In the genomic region with DNA sequence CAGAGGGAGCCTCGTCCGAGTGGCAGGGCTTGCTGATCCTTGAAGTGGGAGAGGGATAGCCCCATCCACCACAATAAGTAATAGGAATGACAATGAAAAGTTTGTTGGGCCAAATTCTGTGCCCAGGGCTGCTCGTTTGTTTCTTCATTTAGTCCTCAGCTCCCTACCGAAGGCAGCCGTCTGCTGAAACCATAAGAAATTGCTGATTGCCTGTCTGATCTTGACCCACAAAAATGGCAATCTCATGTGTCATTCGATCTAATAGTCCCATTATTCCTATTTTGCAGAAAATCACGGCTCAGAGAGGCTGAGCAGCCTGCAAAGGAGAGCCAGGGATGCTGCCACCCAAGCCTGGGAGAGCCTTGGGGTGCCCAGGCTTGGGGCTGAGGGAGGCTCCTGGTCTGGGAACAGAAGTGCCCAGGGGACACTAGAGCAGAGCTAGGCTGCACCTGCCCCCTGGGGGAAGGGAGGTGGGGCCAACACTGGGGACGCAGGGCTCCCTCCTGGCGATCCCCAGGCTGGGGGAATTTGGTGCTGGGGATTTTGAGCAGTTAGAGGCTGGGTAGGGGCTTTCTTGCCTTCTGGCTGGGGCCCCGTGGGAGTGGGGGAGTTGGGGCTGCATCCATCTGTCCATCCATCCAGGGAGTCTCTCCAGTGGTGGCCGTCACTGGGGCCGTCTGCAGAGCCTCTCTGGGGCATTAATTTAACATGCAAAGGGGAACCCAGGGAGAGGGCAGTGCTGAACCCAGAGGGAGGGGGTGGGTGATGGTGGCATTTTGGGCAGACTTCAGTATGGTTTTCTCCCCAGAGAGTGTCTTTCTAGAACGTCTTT, we compare ENCODE assay signal across 10 cellular contexts. TPM values are rescaled to one million over a fixed set of nuclear protein-coding genes. Genes with fewer than 3 reads are reported as not detected.
DNase-seq lines count a peak whose midpoint lies in the region; ATAC-seq and TF ChIP-seq lines count a peak whose summit lies in the region.
"Had no signal": no experiment of that assay in that cellular context is flagged by ENCODE, and none has a peak within 500 bp of the region (broad histone marks: within the 10 kb centered on the region; RNA-seq: fewer than 3 reads in every experiment).

No MANE protein-coding gene starts in this region.

- no peaks in the 10 kb centered on the region for H3K27me3 Mint-ChIP-seq in activated CD8-positive, alpha-beta memory T cell treated with anti-CD3 and anti-CD28 coated beads, Interleukin-2, amount 10 ng/mL, durations not matched to agents 7 days and 5 days

- CTCF ChIA-PET in activated CD8-positive, alpha-beta memory T cell treated with anti-CD3 and anti-CD28 coated beads, Interleukin-2, amount 10 ng/mL, durations not matched to agents 7 days and 5 days (lab: Charles Lee) = interaction anchor here (0.8 to 1.1 kb wide), 2 partner anchors 51 to 53 kb away, joined by 3 read pairs; a partner anchor contains a TSS

- H3K27ac ChIP-seq in brain microvascular endothelial cell (peak overlapping the region; percentile 3), ovary (no peak overlapping the region)

- no peak overlapping the region for H3K4me3 ChIP-seq in brain microvascular endothelial cell (ENCODE audit: low read depth, low read length)
- no peak overlapping the region for H3K4me3 ChIP-seq in ovary

- TF ChIP-seq CTCF in brain microvascular endothelial cell (IDR thresholded peaks at IDR 0.05; ENCODE audit: low read depth, low read length, missing control alignments) = no peak
- no peak for TF ChIP-seq CTCF in ovary (IDR thresholded peaks at IDR 0.05)

- WGBS in ovary, 3 donors = 56 to 67% (median 62%) methylated on average over 13 of the region's 13 CpGs

- peak overlapping the region; percentile 23 for H3K27ac Mint-ChIP-seq in activated CD8-positive, alpha-beta memory T cell treated with anti-CD3 and anti-CD28 coated beads, Interleukin-2, amount 10 ng/mL, durations not matched to agents 7 days and 5 days

- no peaks in the 10 kb centered on the region for H3K4me1 ChIP-seq in ovary (ENCODE audit: insufficient read depth)

- in situ Hi-C loops in brain microvascular endothelial cell (cut with HindIII; ENCODE audit: low pct_ligation_motif_present, low sequenced_read_pairs) = no loop called here

- TF ChIP-seq POLR2A in ovary (IDR thresholded peaks at IDR 0.05) = no peak

- no peak for DNase-seq in activated CD8-positive, alpha-beta memory T cell treated with anti-CD3 and anti-CD28 coated beads, Interleukin-2, amount 10 ng/mL, durations not matched to agents 7 days and 5 days
- no peak for DNase-seq in activated CD8-positive, alpha-beta memory T cell treated with anti-CD3 and anti-CD28 coated beads for 24 hours
- DNase-seq in brain microvascular endothelial cell (peak; percentile 33), ovary (no peak)
- peak; percentile 38 for DNase-seq in stimulated activated naive CD8-positive, alpha-beta T cell treated with anti-CD3 and anti-CD28 coated beads, Interleukin-15, Interleukin-2, amounts not matched to agents 100 U/mL and 50 U/mL, for 24 hours
- DNase-seq in activated CD8-positive, alpha-beta memory T cell treated with anti-CD3 and anti-CD28 coated beads, Interleukin-2, amount 50 U/mL, for 4 hours = no peak
- DNase-seq in activated CD4-positive, alpha-beta T cell treated with anti-CD3 and anti-CD28 coated beads for 48 hours = no peak
- DNase-seq: activated CD4-positive, alpha-beta T cell treated with anti-CD3 and anti-CD28 coated beads for 4 hours; NCI-H2081 had no signal

- intact Hi-C loops in ovary (cut with DNase I) = no loop called here

- no peaks in the 10 kb centered on the region for H3K36me3 Mint-ChIP-seq in activated CD8-positive, alpha-beta memory T cell treated with anti-CD3 and anti-CD28 coated beads, Interleukin-2, amount 10 ng/mL, durations not matched to agents 7 days and 5 days

- no peaks in the 10 kb centered on the region for H3K9me3 Mint-ChIP-seq in activated CD8-positive, alpha-beta memory T cell treated with anti-CD3 and anti-CD28 coated beads, Interleukin-2, amount 10 ng/mL, durations not matched to agents 7 days and 5 days (ENCODE audit: low read depth)

- H3K4me3 Mint-ChIP-seq in activated CD8-positive, alpha-beta memory T cell treated with anti-CD3 and anti-CD28 coated beads, Interleukin-2, amount 10 ng/mL, durations not matched to agents 7 days and 5 days = no peak overlapping the region

- no peak for ATAC-seq in activated CD8-positive, alpha-beta memory T cell treated with anti-CD3 and anti-CD28 coated beads, Interleukin-2, amount 10 ng/mL, durations not matched to agents 7 days and 5 days
- peak; percentile 37 for ATAC-seq in HG03097 (IDR thresholded peaks at IDR 0.05; ENCODE audit: low FRiP score, unreplicated experiment)
- ATAC-seq in stimulated activated naive CD8-positive, alpha-beta T cell treated with anti-CD3 and anti-CD28 coated beads, Interleukin-15, Interleukin-2, amounts not matched to agents 100 U/mL and 50 U/mL, for 24 hours = no peak

- H3K9me3 ChIP-seq in ovary = no peaks in the 10 kb centered on the region

- H3K27me3 ChIP-seq in brain microvascular endothelial cell (replicated peaks) (no peaks in the 10 kb centered on the region), ovary (no peaks in the 10 kb centered on the region)

- H3K36me3 ChIP-seq in brain microvascular endothelial cell (replicated peaks) (no peaks in the 10 kb centered on the region), ovary (no peaks in the 10 kb centered on the region)

- no peak for TF ChIP-seq EP300 in ovary (IDR thresholded peaks at IDR 0.05)

- peaks cover 55% of the 10 kb centered on the region for H3K4me1 Mint-ChIP-seq in activated CD8-positive, alpha-beta memory T cell treated with anti-CD3 and anti-CD28 coated beads, Interleukin-2, amount 10 ng/mL, durations not matched to agents 7 days and 5 days

RNA-seq across cellular contexts. Expression of a gene that starts 53.5 kb away (rescaled TPM):
- total RNA-seq in activated CD8-positive, alpha-beta memory T cell treated with anti-CD3 and anti-CD28 coated beads, Interleukin-2, amount 10 ng/mL, durations not matched to agents 7 days and 5 days = 100 to 1,000 TPM; 158 to 200 TPM
- total RNA-seq in ovary = 10 to 100 TPM in 2 of 7 donors, 1 to 10 TPM in 5; 6.3 to 42.7 (median 9.4) TPM
- polyA plus RNA-seq in ovary = 1 to 10 TPM; 1.1 to 5.5 TPM

Comparison
In these comparisons a context has a peak if more than half of its experiments do, and no peak if none do; other contexts are left out.
1. DNase-seq: peak in brain microvascular endothelial cell (single experiment) and stimulated activated naive CD8-positive, alpha-beta T cell treated with anti-CD3 and anti-CD28 coated beads, Interleukin-15, Interleukin-2, amounts not matched to agents 100 U/mL and 50 U/mL, for 24 hours (single experiment); none in activated CD8-positive, alpha-beta memory T cell treated with anti-CD3 and anti-CD28 coated beads, Interleukin-2, amount 10 ng/mL, durations not matched to agents 7 days and 5 days (single experiment), activated CD8-positive, alpha-beta memory T cell treated with anti-CD3 and anti-CD28 coated beads for 24 hours (single experiment), activated CD8-positive, alpha-beta memory T cell treated with anti-CD3 and anti-CD28 coated beads, Interleukin-2, amount 50 U/mL, for 4 hours (single experiment), ovary (0 of 5) and activated CD4-positive, alpha-beta T cell treated with anti-CD3 and anti-CD28 coated beads for 48 hours (single experiment).